In genomic region chr3:197029511-197030167, GRCh38 we compare ENCODE assay signal across 8 cellular contexts. TPM values are rescaled to one million over a fixed set of nuclear protein-coding genes. Genes with fewer than 3 reads are reported as not detected.
DNase-seq lines count a peak whose midpoint lies in the region; ATAC-seq and TF ChIP-seq lines count a peak whose summit lies in the region.

Gene MELTF, minus strand, starts transcription at chr3:197029817. Its CDS starts 115 bp downstream, at chr3:197029702.

- peak within 1 kb of the TSS in 1 of 3 donors; percentile 44 for H3K27ac ChIP-seq in thyroid gland

- DNase-seq in BE2C (peak; percentile 71), OCI-M1 (lab: John Stamatoyannopoulos, UW) (peak; percentile 79), fibroblast of the conjunctiva (ENCODE audit: low read depth) (peak; percentile 13), omental fat pad (ENCODE audit: low spot score) (no peak), thyroid gland (peak; percentile 58 to 60)
- DNase-seq in activated T-cell treated with anti-CD3 and anti-CD28 coated beads, Interleukin-2, amount 50 U/mL, for 48 hours = peak; percentile 85 to 88

- H3K4me3 ChIP-seq in BE2C (ENCODE audit: low read depth, low read length) (peak within 1 kb of the TSS; percentile 59), thyroid gland (replicated peaks in 1 of 3) (peak within 1 kb of the TSS in 2 of 3 donors; percentile 39 to 71)

- H3K36me3 ChIP-seq in BE2C (no peaks in the 10 kb centered on the region), thyroid gland (no peaks in the 10 kb centered on the region)

- intact Hi-C loops in thyroid gland (cut with DNase I) = loop anchor here (2.0 kb wide), 2 partner anchors 29 to 51 kb away; no protein-coding TSS in a partner anchor

- WGBS in thyroid gland, 2 donors = 20% methylated on average over 2 of the region's 60 CpGs; no CpG with 5 or more reads in 1 of the 2 donors

- H3K9me3 ChIP-seq in BE2C = no peaks in the 10 kb centered on the region
- no peaks in the 10 kb centered on the region for H3K9me3 ChIP-seq in thyroid gland

- peak; percentile 83 for ATAC-seq in GM19035 (IDR thresholded peaks at IDR 0.05; ENCODE audit: unreplicated experiment)
- ATAC-seq in HG03432 (IDR thresholded peaks at IDR 0.05; ENCODE audit: unreplicated experiment) = peak; percentile 79
- ATAC-seq in omental fat pad (ENCODE audit: low FRiP score) = peak; percentile 79

- H3K4me1 ChIP-seq in BE2C (peaks cover 24% of the 10 kb centered on the region), thyroid gland (peaks cover 9 to 26% of the 10 kb centered on the region in 2 donors)

- peak; percentile 52 for TF ChIP-seq CTCF in BE2C (IDR thresholded peaks at IDR 0.05; ENCODE audit: low read depth, low read length)
- TF ChIP-seq CTCF in omental fat pad (IDR thresholded peaks at IDR 0.05) = peak in 2 of 3 donors; percentile 18 to 68
- peak in 5 of 6 experiments; percentile 31 to 92 (median 71) for TF ChIP-seq CTCF in thyroid gland (IDR thresholded peaks at IDR 0.05)

- TF ChIP-seq POLR2A in thyroid gland (IDR thresholded peaks at IDR 0.05) = no peak

- H3K27me3 ChIP-seq in BE2C = peaks cover 6% of the 10 kb centered on the region
- H3K27me3 ChIP-seq in thyroid gland = no peaks in the 10 kb centered on the region

RNA-seq across cellular contexts. Expression of gene MELTF, which starts in this region (rescaled TPM):
- polyA plus RNA-seq in BE2C (2012; ENCODE audit: insufficient read depth, insufficient read length, low read depth) = 9.4 TPM
- total RNA-seq in omental fat pad = 10 to 100 TPM in 3 of 4 donors, 1 to 10 TPM in 1; 8.3 to 39.3 (median 27.2) TPM
- total RNA-seq in thyroid gland = 10 to 100 TPM in 1 of 4 donors, 1 to 10 TPM in 3; 2.7 to 13.8 (median 4.3) TPM
